18 cellular contexts compared by ENCODE assay signal in genomic region chr10:11183000-11183399, GRCh38.
DNase-seq lines count a peak whose midpoint lies in the region; ATAC-seq and TF ChIP-seq lines count a peak whose summit lies in the region.
"Had no signal": no experiment of that assay in that cellular context is flagged by ENCODE, and none has a peak within 500 bp of the region (broad histone marks: within the 10 kb centered on the region; RNA-seq: fewer than 3 reads in every experiment).

No MANE protein-coding gene starts in this region.

- H3K36me3 ChIP-seq in right atrium auricular region: no peaks in the 10 kb centered on the region
- H3K36me3 ChIP-seq in upper lobe of right lung: peaks cover 20% of the 10 kb centered on the region
- H3K36me3 ChIP-seq in stomach: peaks cover 0 to 25% (median 13%) of the 10 kb centered on the region in 4 donors
- peaks cover 9% of the 10 kb centered on the region for H3K36me3 ChIP-seq in suprapubic skin

- ATAC-seq in left ventricle myocardium superior: no peak
- peak; percentile 40 for ATAC-seq in upper lobe of right lung
- ATAC-seq: esophagus mucosa had no signal

- H3K4me3 ChIP-seq in right atrium auricular region (no peak overlapping the region), upper lobe of right lung (no peak overlapping the region), stomach (no peak overlapping the region), suprapubic skin (no peak overlapping the region)
- H3K4me3 ChIP-seq: coronary artery, SK-N-MC, skin epidermis had no signal

- 65 to 74% (median 69%) methylated on average over 3 of the region's 3 CpGs for WGBS in stomach, 5 donors
- 81% methylated on average over 3 of the region's 3 CpGs for WGBS in suprapubic skin

- no peak for TF ChIP-seq EP300 in stomach (IDR thresholded peaks at IDR 0.05)
- no peak for TF ChIP-seq EP300 in suprapubic skin (IDR thresholded peaks at IDR 0.05)

- DNase-seq in right atrium auricular region (ENCODE audit: low spot score): no peak
- no peak for DNase-seq in left ventricle myocardium superior
- peak; percentile 57 for DNase-seq in MV-4-11 (lab: John Stamatoyannopoulos, UW)
- DNase-seq in central memory CD4-positive, alpha-beta T cell: peak; percentile 20
- DNase-seq in upper lobe of right lung: no peak
- no peak for DNase-seq in SIG-M5 (lab: John Stamatoyannopoulos, UW)
- DNase-seq in stomach: no peak
- no peak for DNase-seq in suprapubic skin (ENCODE audit: low spot score in 2 of 2)
- DNase-seq: activated CD8-positive, alpha-beta memory T cell treated with anti-CD3 and anti-CD28 coated beads, Interleukin-2, amount 50 U/mL, for 48 hours; amygdala; DMS79; NCI-H1436 treated with DMSO at 0.1 percent for 48 hours; NCI-H345; stimulated activated naive CD4-positive, alpha-beta T cell had no signal

- TF ChIP-seq POLR2A in stomach (IDR thresholded peaks at IDR 0.05) (no peak), suprapubic skin (IDR thresholded peaks at IDR 0.05) (no peak)

- H3K9me3 ChIP-seq in right atrium auricular region (no peaks in the 10 kb centered on the region), upper lobe of right lung (peaks cover 11% of the 10 kb centered on the region), stomach (peaks cover 0 to 13% (median 5%) of the 10 kb centered on the region in 4 donors), suprapubic skin (peaks cover 6% of the 10 kb centered on the region)

- H3K27ac ChIP-seq in right atrium auricular region: peak overlapping the region; percentile 67 to 74
- H3K27ac ChIP-seq in upper lobe of right lung: no peak overlapping the region
- H3K27ac ChIP-seq in stomach: no peak overlapping the region
- no peak overlapping the region for H3K27ac ChIP-seq in suprapubic skin
- H3K27ac ChIP-seq: SK-N-MC, skin epidermis had no signal

- intact Hi-C loops in left ventricle myocardium superior (cut with micrococcal nuclease): no loop called here
- intact Hi-C loops in upper lobe of right lung (cut with DNase I): no loop called here
- intact Hi-C loops in stomach (cut with DNase I; ENCODE audit: low total_unique reads): no loop called here

- H3K4me1 ChIP-seq in right atrium auricular region: peaks cover 0 to 46% of the 10 kb centered on the region in 2 donors
- peaks cover 30% of the 10 kb centered on the region for H3K4me1 ChIP-seq in upper lobe of right lung
- H3K4me1 ChIP-seq in stomach: peaks cover 0 to 51% (median 20%) of the 10 kb centered on the region in 4 donors
- H3K4me1 ChIP-seq in suprapubic skin: peaks cover 11% of the 10 kb centered on the region

- H3K27me3 ChIP-seq in right atrium auricular region: no peaks in the 10 kb centered on the region
- no peaks in the 10 kb centered on the region for H3K27me3 ChIP-seq in upper lobe of right lung
- no peaks in the 10 kb centered on the region for H3K27me3 ChIP-seq in stomach
- no peaks in the 10 kb centered on the region for H3K27me3 ChIP-seq in suprapubic skin

- TF ChIP-seq CTCF in right atrium auricular region (IDR thresholded peaks at IDR 0.05) (no peak), upper lobe of right lung (IDR thresholded peaks at IDR 0.05) (no peak), stomach (IDR thresholded peaks at IDR 0.05) (no peak), suprapubic skin (IDR thresholded peaks at IDR 0.05) (no peak)

Comparison
In these comparisons a context has a peak if more than half of its experiments do, and no peak if none do; other contexts are left out.
1. DNase-seq: peak in MV-4-11 (single experiment) and central memory CD4-positive, alpha-beta T cell (single experiment); none in right atrium auricular region (single experiment), left ventricle myocardium superior (single experiment), upper lobe of right lung (single experiment), SIG-M5 (single experiment), stomach (single experiment) and suprapubic skin (0 of 2).
2. H3K27ac ChIP-seq: peak in right atrium auricular region (2 of 2); none in upper lobe of right lung (single experiment), stomach (0 of 5) and suprapubic skin (single experiment).